In the genomic region with DNA sequence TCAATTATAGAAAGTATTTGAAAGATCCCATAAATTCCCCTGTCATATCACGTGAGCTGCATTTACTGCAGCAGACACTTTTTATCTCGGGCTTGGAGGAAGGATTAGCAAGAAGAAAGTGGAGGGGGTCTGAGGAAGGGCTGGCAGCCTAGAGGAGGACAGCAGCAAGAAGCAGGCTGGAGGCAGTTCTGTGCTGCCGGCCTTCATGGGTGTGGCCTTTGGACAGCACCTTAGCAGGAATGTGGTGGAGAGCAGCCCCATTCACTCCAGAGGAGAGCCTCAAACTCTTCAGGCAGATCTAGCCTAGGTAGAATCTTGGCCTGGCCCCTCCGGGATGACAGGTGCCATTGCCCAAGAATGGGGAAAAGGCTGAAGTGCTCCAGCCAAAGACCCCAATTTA, we compare ENCODE assay signal across 23 cellular contexts.
"Had no signal": no experiment of that assay in that cellular context is flagged by ENCODE, and none has a peak within 500 bp of the region (broad histone marks: within the 10 kb centered on the region; RNA-seq: fewer than 3 reads in every experiment).

No MANE protein-coding gene starts in this region.

- H3K4me1 Mint-ChIP-seq: activated B cell treated with CpG ODN at 0.5 μM for 24 hours; activated CD4-positive, alpha-beta T cell treated with anti-CD3 and anti-CD28 coated beads for 36 hours; activated naive CD8-positive, alpha-beta T cell treated with anti-CD3 and anti-CD28 coated beads, Interleukin-2, amount 10 ng/mL, durations not matched to agents 7 days and 5 days; memory B cell; naive B cell; stimulated activated memory B cell treated with anti-CD40 and anti-IgM and Interleukin-4, amounts not matched to agents 10 μg/mL and 1 μg/mL and 100 μg/mL, for 72 hours had no signal

- H3K4me1 ChIP-seq: stomach, vagina had no signal

- H3K4me3 Mint-ChIP-seq: activated B cell treated with CpG ODN at 0.5 μM for 24 hours; activated CD4-positive, alpha-beta T cell treated with anti-CD3 and anti-CD28 coated beads for 36 hours; activated naive CD8-positive, alpha-beta T cell treated with anti-CD3 and anti-CD28 coated beads, Interleukin-2, amount 10 ng/mL, durations not matched to agents 7 days and 5 days; activated T-cell treated with anti-CD3 and anti-CD28 coated beads, Interleukin-2, amount 50 U/mL, for 4 hours; memory B cell; naive B cell; neural crest cell; stimulated activated memory B cell treated with anti-CD40 and anti-IgM and Interleukin-4, amounts not matched to agents 10 μg/mL and 1 μg/mL and 100 μg/mL, for 72 hours had no signal

- H3K27ac ChIP-seq: stomach, vagina had no signal

- DNase-seq: activated B cell treated with CpG ODN at 0.5 μM for 24 hours; activated CD4-positive, alpha-beta T cell treated with anti-CD3 and anti-CD28 coated beads for 36 hours; activated CD4-positive, alpha-beta T cell treated with anti-CD3 and anti-CD28 coated beads, Interleukin-2, amount 50 U/mL, for 48 hours; activated CD8-positive, alpha-beta memory T cell treated with anti-CD3 and anti-CD28 coated beads, Interleukin-2, amount 50 U/mL, for 48 hours; activated naive CD4-positive, alpha-beta T cell; activated naive CD8-positive, alpha-beta T cell treated with anti-CD3 and anti-CD28 coated beads, Interleukin-2, amount 10 ng/mL, durations not matched to agents 7 days and 5 days; activated T-cell treated with anti-CD3 and anti-CD28 coated beads, Interleukin-2, amount 50 U/mL, for 4 hours; amniotic stem cell; effector CD4-positive, alpha-beta T cell; erythroblast; foreskin fibroblast; naive B cell; small intestine; stimulated activated CD4-positive, alpha-beta T cell treated with anti-CD3 and anti-CD28 coated beads, Interleukin-15, amount 100 ng/mL, for 24 hours; stomach; T-helper 9 cell; trophoblast cell had no signal

- H3K9me3 Mint-ChIP-seq: activated B cell treated with CpG ODN at 0.5 μM for 24 hours; activated naive CD8-positive, alpha-beta T cell treated with anti-CD3 and anti-CD28 coated beads, Interleukin-2, amount 10 ng/mL, durations not matched to agents 7 days and 5 days; activated T-cell treated with anti-CD3 and anti-CD28 coated beads, Interleukin-2, amount 50 U/mL, for 4 hours; activated T-helper 2 cell treated with anti-CD3 and anti-CD28 coated beads, Interferon-gamma antibody, Interleukin-2, Interleukin-4, amounts not matched to agents 10 μg/mL and 5 μg/mL and 100 μg/mL, durations not matched to agents 14 hours and 24 hours and 36 hours; memory B cell; neural crest cell; stimulated activated memory B cell treated with anti-CD40 and anti-IgM and Interleukin-4, amounts not matched to agents 10 μg/mL and 1 μg/mL and 100 μg/mL, for 72 hours had no signal

- H3K27ac Mint-ChIP-seq: activated B cell treated with CpG ODN at 0.5 μM for 24 hours; activated CD4-positive, alpha-beta T cell treated with anti-CD3 and anti-CD28 coated beads for 36 hours; activated naive CD8-positive, alpha-beta T cell treated with anti-CD3 and anti-CD28 coated beads, Interleukin-2, amount 10 ng/mL, durations not matched to agents 7 days and 5 days; activated T-helper 2 cell treated with anti-CD3 and anti-CD28 coated beads, Interferon-gamma antibody, Interleukin-2, Interleukin-4, amounts not matched to agents 10 μg/mL and 5 μg/mL and 100 μg/mL, durations not matched to agents 14 hours and 24 hours and 36 hours; memory B cell; naive B cell; stimulated activated memory B cell treated with anti-CD40 and anti-IgM and Interleukin-4, amounts not matched to agents 10 μg/mL and 1 μg/mL and 100 μg/mL, for 72 hours had no signal

- H3K36me3 Mint-ChIP-seq: activated naive CD8-positive, alpha-beta T cell treated with anti-CD3 and anti-CD28 coated beads, Interleukin-2, amount 10 ng/mL, durations not matched to agents 7 days and 5 days; memory B cell; stimulated activated memory B cell treated with anti-CD40 and anti-IgM and Interleukin-4, amounts not matched to agents 10 μg/mL and 1 μg/mL and 100 μg/mL, for 72 hours had no signal

- H3K9me3 ChIP-seq: stomach, vagina had no signal

- H3K36me3 ChIP-seq: stomach, vagina had no signal

- H3K4me3 ChIP-seq: stomach, vagina had no signal

- ATAC-seq: activated CD4-positive, alpha-beta T cell treated with anti-CD3 and anti-CD28 coated beads for 36 hours; activated T-cell treated with anti-CD3 and anti-CD28 coated beads, Interleukin-2, amount 50 U/mL, for 4 hours; sciatic nerve; stimulated activated memory B cell treated with anti-CD40 and anti-IgM and Interleukin-4, amounts not matched to agents 10 μg/mL and 1 μg/mL and 100 μg/mL, for 72 hours had no signal

- H3K27me3 ChIP-seq: vagina had no signal
